ENCODE assay signal across 17 cellular contexts in genomic region chr5:34555699-34556513, GRCh38.
DNase-seq lines count a peak whose midpoint lies in the region; ATAC-seq and TF ChIP-seq lines count a peak whose summit lies in the region.
"Had no signal": no experiment of that assay in that cellular context is flagged by ENCODE, and none has a peak within 500 bp of the region (broad histone marks: within the 10 kb centered on the region; RNA-seq: fewer than 3 reads in every experiment).

No MANE protein-coding gene starts in this region.

- intact Hi-C loops in Calu3 (cut with micrococcal nuclease; ENCODE audit: unreplicated experiment) = loop anchor here (1.0 kb wide), 1 partner anchor 29 kb away; no protein-coding TSS in a partner anchor

- H3K36me3 Mint-ChIP-seq in Calu3 (ENCODE audit: insufficient read depth, unreplicated experiment) = no peaks in the 10 kb centered on the region
- no peaks in the 10 kb centered on the region for H3K36me3 Mint-ChIP-seq in T-helper 17 cell (ENCODE audit: low read depth)
- H3K36me3 Mint-ChIP-seq: IgD-negative memory B cell; naive thymus-derived CD8-positive, alpha-beta T cell had no signal

- no peaks in the 10 kb centered on the region for H3K9me3 Mint-ChIP-seq in Calu3 (ENCODE audit: low read depth, unreplicated experiment)
- H3K9me3 Mint-ChIP-seq: IgD-negative memory B cell; naive thymus-derived CD8-positive, alpha-beta T cell had no signal

- peaks cover 18% of the 10 kb centered on the region for H3K4me1 Mint-ChIP-seq in Calu3 (ENCODE audit: low read depth, unreplicated experiment)
- no peaks in the 10 kb centered on the region for H3K4me1 Mint-ChIP-seq in T-helper 17 cell
- H3K4me1 Mint-ChIP-seq: IgD-negative memory B cell; naive thymus-derived CD8-positive, alpha-beta T cell had no signal

- H3K4me3 Mint-ChIP-seq in Calu3 (ENCODE audit: low read depth, unreplicated experiment) (no peak overlapping the region), T-helper 17 cell (no peak overlapping the region)
- H3K4me3 Mint-ChIP-seq: IgD-negative memory B cell; naive thymus-derived CD8-positive, alpha-beta T cell had no signal

- no peaks in the 10 kb centered on the region for H3K36me3 ChIP-seq in WERI-Rb-1
- H3K36me3 ChIP-seq: left ventricle myocardium inferior had no signal

- H3K27ac Mint-ChIP-seq in Calu3 (ENCODE audit: unreplicated experiment) (no peak overlapping the region), T-helper 17 cell (no peak overlapping the region)
- H3K27ac Mint-ChIP-seq: IgD-negative memory B cell; naive thymus-derived CD8-positive, alpha-beta T cell had no signal

- H3K4me3 ChIP-seq in WERI-Rb-1 (ENCODE audit: low read depth, low read length) = no peak overlapping the region
- H3K4me3 ChIP-seq: GM12878, left ventricle myocardium inferior, PC-9, skin epidermis had no signal

- H3K27me3 Mint-ChIP-seq in Calu3 (ENCODE audit: unreplicated experiment) (no peaks in the 10 kb centered on the region), T-helper 17 cell (no peaks in the 10 kb centered on the region)

- ATAC-seq in left lobe of liver = peak; percentile 74
- ATAC-seq in T-helper 17 cell = no peak
- ATAC-seq: GM12878; naive thymus-derived CD8-positive, alpha-beta T cell had no signal

- no peaks in the 10 kb centered on the region for H3K27me3 ChIP-seq in WERI-Rb-1 (ENCODE audit: insufficient read depth, low read depth, severe bottlenecking)

- CTCF ChIA-PET in Calu3 (lab: Charles Lee) = interaction anchor here (0.8 kb wide), 1 partner anchor 27 kb away, joined by 3 read pairs; no protein-coding TSS in a partner anchor

- H3K9me3 ChIP-seq in WERI-Rb-1 (ENCODE audit: severe bottlenecking) (no peaks in the 10 kb centered on the region), T-helper 17 cell (ENCODE audit: control insufficient read depth, low read length, poor library complexity, severe bottlenecking) (no peaks in the 10 kb centered on the region)
- H3K9me3 ChIP-seq: left ventricle myocardium inferior had no signal

- DNase-seq in Calu3 (peak; percentile 13), NCI-H1436 (lab: John Stamatoyannopoulos, UW) (peak; percentile 58), WERI-Rb-1 (peak; percentile 73), left lobe of liver (ENCODE audit: low spot score) (no peak), OCI-M1 (lab: John Stamatoyannopoulos, UW) (no peak), mesenteric fat pad (ENCODE audit: low spot score) (no peak), T-helper 17 cell (no peak)
- no peak for DNase-seq in stimulated activated CD4-positive, alpha-beta T cell treated with anti-CD3 and anti-CD28 coated beads, Interleukin-2, amount 100 ng/mL, for 24 hours
- DNase-seq: activated CD4-positive, alpha-beta T cell treated with anti-CD3 and anti-CD28 coated beads for 4 hours; foreskin melanocyte; left ventricle myocardium inferior; naive thymus-derived CD8-positive, alpha-beta T cell; NCI-H2171 treated with DMSO at 0.1 percent for 48 hours; PC-9 had no signal

- peak overlapping the region; percentile 24 for H3K27ac ChIP-seq in WERI-Rb-1
- H3K27ac ChIP-seq: left ventricle myocardium inferior, PC-9, skin epidermis had no signal

- BruUV-seq in Calu3 (replicated peaks; lab: Mats Ljungman, UMichigan) = no TSS peak

- no peak for TF ChIP-seq CTCF in Calu3 (IDR thresholded peaks at IDR 0.05; ENCODE audit: unreplicated experiment)
- TF ChIP-seq CTCF in WERI-Rb-1 (IDR thresholded peaks at IDR 0.05; ENCODE audit: low read depth, low read length) = no peak

Comparison
In these comparisons a context has a peak if more than half of its experiments do, and no peak if none do; other contexts are left out.
1. DNase-seq: peak in Calu3 (single experiment), NCI-H1436 (single experiment) and WERI-Rb-1 (single experiment); none in left lobe of liver (single experiment), stimulated activated CD4-positive, alpha-beta T cell treated with anti-CD3 and anti-CD28 coated beads, Interleukin-2, amount 100 ng/mL, for 24 hours (0 of 2), OCI-M1 (single experiment), mesenteric fat pad (single experiment) and T-helper 17 cell (0 of 3).